Comparison of ENCODE assay signal across 8 cellular contexts in genomic region chr20:62795023-62795761, GRCh38. TPM values are rescaled to one million over a fixed set of nuclear protein-coding genes. Genes with fewer than 3 reads are reported as not detected.
DNase-seq lines count a peak whose midpoint lies in the region; ATAC-seq and TF ChIP-seq lines count a peak whose summit lies in the region.

No MANE protein-coding gene starts in this region.

- CTCF ChIA-PET in PC-9 (lab: Charles Lee): interaction anchor here (1.1 kb wide), 1 partner anchor 91 kb away, joined by 8 read pairs; no protein-coding TSS in a partner anchor

- H3K9me2 ChIP-seq in PC-9 (ENCODE audit: insufficient read depth): no peaks in the 10 kb centered on the region

- ATAC-seq in GM21367 (IDR thresholded peaks at IDR 0.05; ENCODE audit: unreplicated experiment): no peak

- peaks cover 11% of the 10 kb centered on the region for H3K79me2 ChIP-seq in PC-9 (ENCODE audit: low read depth)

- H3K4me2 ChIP-seq in PC-9: peak overlapping the region; percentile 80

- POLR2A ChIA-PET in PC-9 (lab: Charles Lee; ENCODE audit: unreplicated experiment): no interaction called here

- peaks cover 29% of the 10 kb centered on the region for H3K4me1 ChIP-seq in PC-9 (replicated peaks; ENCODE audit: insufficient read depth)
- H3K4me1 ChIP-seq in neutrophil (ENCODE audit: control insufficient read depth in 1 of 2, insufficient read depth in 1 of 2, low read depth in 1 of 2, low read length in 1 of 2): peaks cover 29 to 44% of the 10 kb centered on the region in 2 experiments
- peaks cover 3 to 44% (median 16%) of the 10 kb centered on the region in 4 donors for H3K4me1 ChIP-seq in tibial nerve

- H3F3A ChIP-seq in PC-9 (ENCODE audit: insufficient read depth, low read depth): peaks cover 52% of the 10 kb centered on the region

- peak overlapping the region; percentile 95 for H2AFZ ChIP-seq in PC-9

- 0 out of 2 replicates have a peak, but pooled peaks cover 7% of the 10 kb centered on the region for H3K36me3 ChIP-seq in PC-9 (ENCODE audit: low read depth)
- peaks cover 19% of the 10 kb centered on the region for H3K36me3 ChIP-seq in neutrophil
- H3K36me3 ChIP-seq in tibial nerve: peaks cover 0 to 30% (median 13%) of the 10 kb centered on the region in 3 donors

- peaks cover 12% of the 10 kb centered on the region for H4K20me1 ChIP-seq in PC-9 (ENCODE audit: insufficient read depth)

- DNase-seq in HT-29 (ENCODE audit: low spot score) (peak; percentile 68), PC-9 (peak; percentile 50 to 62), fibroblast of peridontal ligament (ENCODE audit: extremely low read depth) (peak; percentile 35), tibial nerve (ENCODE audit: low spot score in 2 of 2) (peak in 1 of 2 donors; percentile 42)
- DNase-seq in activated T-helper 1 cell treated with anti-CD3 and anti-CD28 coated beads, Interleukin-2, amount 50 U/mL, for 16 hours (ENCODE audit: low read depth in 1 of 2, low spot score in 1 of 2): peak; percentile 38 to 55

- BruUV-seq in PC-9 (replicated peaks; lab: Mats Ljungman, UMichigan): no TSS peak

- TF ChIP-seq POLR2A in tibial nerve (IDR thresholded peaks at IDR 0.05): no peak

- intact Hi-C loops in PC-9 (cut with micrococcal nuclease; ENCODE audit: unreplicated experiment): no loop called here

- peak in 1 of 2 donors; percentile 46 for TF ChIP-seq EP300 in tibial nerve (IDR thresholded peaks at IDR 0.05)

- no peak for TF ChIP-seq CTCF in C4-2B (conservative IDR thresholded peaks at IDR 0.05)
- TF ChIP-seq CTCF in PC-9 (conservative IDR thresholded peaks at IDR 0.05): no peak
- TF ChIP-seq CTCF in neutrophil (IDR thresholded peaks at IDR 0.05): no peak
- TF ChIP-seq CTCF in tibial nerve (IDR thresholded peaks at IDR 0.05): no peak

- no peaks in the 10 kb centered on the region for H3K9me3 ChIP-seq in PC-9 (ENCODE audit: insufficient read depth, low read depth)
- no peaks in the 10 kb centered on the region for H3K9me3 ChIP-seq in neutrophil
- H3K9me3 ChIP-seq in tibial nerve: no peaks in the 10 kb centered on the region

- peak overlapping the region; percentile 78 for H3K27ac ChIP-seq in C4-2B
- peak overlapping the region; percentile 51 for H3K27ac ChIP-seq in PC-9
- H3K27ac ChIP-seq in neutrophil: peak overlapping the region; percentile 92
- peak overlapping the region; percentile 96 to 99 (median 98) for H3K27ac ChIP-seq in tibial nerve

- 1% methylated on average over 53 to 61 of the region's 68 CpGs for WGBS in tibial nerve, 2 donors

- H3K4me3 ChIP-seq in PC-9: peak overlapping the region; percentile 85
- H3K4me3 ChIP-seq in neutrophil (ENCODE audit: low read depth in 1 of 2, low read length in 1 of 2): peak overlapping the region; percentile 69 to 72
- peak overlapping the region; percentile 65 to 87 (median 78) for H3K4me3 ChIP-seq in tibial nerve

- H3K27me3 ChIP-seq in PC-9 (ENCODE audit: insufficient read depth, low read depth): no peaks in the 10 kb centered on the region
- H3K27me3 ChIP-seq in neutrophil: no peaks in the 10 kb centered on the region
- no peaks in the 10 kb centered on the region for H3K27me3 ChIP-seq in tibial nerve

RNA-seq across cellular contexts. Expression of gene MRGBP, which starts 1.1 kb away (rescaled TPM):
- 88.8 and 98.8 TPM in 2 replicates for total RNA-seq in HT-29 (2014; rRNA removed; shearing (Covaris generic))
- total RNA-seq in PC-9 (2021) (27.8 and 30.2 TPM in 2 replicates), tibial nerve (10 to 100 TPM; 12.0 to 15.3 (median 13.6) TPM)

RNA-seq across cellular contexts. Expression of gene OGFR, which starts 9.4 kb away (rescaled TPM):
- total RNA-seq in HT-29 (2014; rRNA removed; shearing (Covaris generic)): 197 and 202 TPM in 2 replicates
- total RNA-seq in PC-9 (2021) (57.4 and 65.0 TPM in 2 replicates), tibial nerve (100 to 1,000 TPM in 1 of 4 donors, 10 to 100 TPM in 3; 67.1 to 108 (median 80.8) TPM)

RNA-seq across cellular contexts. Expression of gene COL9A3, which starts 21.7 kb away (rescaled TPM):
- 57.4 and 59.7 TPM in 2 replicates for total RNA-seq in HT-29 (2014; rRNA removed; shearing (Covaris generic))
- total RNA-seq in PC-9 (2021) (8.3 and 8.5 TPM in 2 replicates), tibial nerve (10 to 100 TPM; 51.3 to 81.2 (median 63.5) TPM)
